ENCODE assay signal across 22 cellular contexts in genomic region chr3:9343115-9343514, GRCh38.
"Had no signal": no experiment of that assay in that cellular context is flagged by ENCODE, and none has a peak within 500 bp of the region (broad histone marks: within the 10 kb centered on the region; RNA-seq: fewer than 3 reads in every experiment).

No MANE protein-coding gene starts in this region.

- H3K36me3 ChIP-seq: esophagus muscularis mucosa, neutrophil, prostate gland, right atrium auricular region, stomach, thyroid gland, upper lobe of left lung had no signal

- H3K4me3 Mint-ChIP-seq: memory B cell; naive thymus-derived CD8-positive, alpha-beta T cell; stimulated activated effector memory CD8-positive, alpha-beta T cell treated with anti-CD3 and anti-CD28 coated beads, Interleukin-12 subunit alpha, Interleukin-12 subunit beta, amount 100 ng/mL, for 72 hours had no signal

- H3K9me3 ChIP-seq: esophagus muscularis mucosa, neutrophil, prostate gland, right atrium auricular region, stomach, thyroid gland, upper lobe of left lung had no signal

- H3K27me3 Mint-ChIP-seq: memory B cell; naive thymus-derived CD8-positive, alpha-beta T cell had no signal

- H3K36me3 Mint-ChIP-seq: memory B cell; naive thymus-derived CD8-positive, alpha-beta T cell; stimulated activated effector memory CD8-positive, alpha-beta T cell treated with anti-CD3 and anti-CD28 coated beads, Interleukin-12 subunit alpha, Interleukin-12 subunit beta, amount 100 ng/mL, for 72 hours had no signal

- DNase-seq: central memory CD4-positive, alpha-beta T cell; dermis blood vessel endothelial cell; effector memory CD4-positive, alpha-beta T cell; foreskin melanocyte; naive thymus-derived CD8-positive, alpha-beta T cell; stimulated activated CD4-positive, alpha-beta T cell treated with anti-CD3 and anti-CD28 coated beads, Interleukin-12 subunit alpha, Interleukin-12 subunit beta, amount 100 ng/mL, for 4 hours; stimulated activated CD4-positive, alpha-beta T cell treated with anti-CD3 and anti-CD28 coated beads, Interleukin-2, amount 100 ng/mL, for 24 hours; stimulated activated CD4-positive, alpha-beta T cell treated with anti-CD3 and anti-CD28 coated beads, Interleukin-4, amount 100 ng/mL, for 24 hours; stimulated activated naive CD4-positive, alpha-beta T cell treated with Interleukin-2 at 50 U/mL for 16 hours; stomach; thyroid gland; upper lobe of left lung had no signal

- H3K4me2 ChIP-seq: smooth muscle cell had no signal

- H3K27ac Mint-ChIP-seq: memory B cell; naive thymus-derived CD8-positive, alpha-beta T cell; stimulated activated effector memory CD8-positive, alpha-beta T cell treated with anti-CD3 and anti-CD28 coated beads, Interleukin-12 subunit alpha, Interleukin-12 subunit beta, amount 100 ng/mL, for 72 hours had no signal

- H3K9me3 Mint-ChIP-seq: memory B cell; naive thymus-derived CD8-positive, alpha-beta T cell; stimulated activated effector memory CD8-positive, alpha-beta T cell treated with anti-CD3 and anti-CD28 coated beads, Interleukin-12 subunit alpha, Interleukin-12 subunit beta, amount 100 ng/mL, for 72 hours had no signal

- H3K4me1 ChIP-seq: prostate gland, right atrium auricular region, stomach, upper lobe of left lung had no signal

- H3K4me3 ChIP-seq: esophagus muscularis mucosa, lung, prostate gland, right atrium auricular region, smooth muscle cell, stomach, thyroid gland, upper lobe of left lung had no signal

- H3K27ac ChIP-seq: esophagus muscularis mucosa, neutrophil, right atrium auricular region, stomach, thyroid gland, upper lobe of left lung had no signal

- H3K27me3 ChIP-seq: esophagus muscularis mucosa, neutrophil, right atrium auricular region, stomach, thyroid gland, upper lobe of left lung had no signal

- H3K4me1 Mint-ChIP-seq: naive thymus-derived CD8-positive, alpha-beta T cell had no signal

- ATAC-seq: left lobe of liver; naive thymus-derived CD8-positive, alpha-beta T cell; sciatic nerve; stimulated activated effector memory CD8-positive, alpha-beta T cell treated with anti-CD3 and anti-CD28 coated beads, Interleukin-12 subunit alpha, Interleukin-12 subunit beta, amount 100 ng/mL, for 72 hours had no signal
